In the genomic region with DNA sequence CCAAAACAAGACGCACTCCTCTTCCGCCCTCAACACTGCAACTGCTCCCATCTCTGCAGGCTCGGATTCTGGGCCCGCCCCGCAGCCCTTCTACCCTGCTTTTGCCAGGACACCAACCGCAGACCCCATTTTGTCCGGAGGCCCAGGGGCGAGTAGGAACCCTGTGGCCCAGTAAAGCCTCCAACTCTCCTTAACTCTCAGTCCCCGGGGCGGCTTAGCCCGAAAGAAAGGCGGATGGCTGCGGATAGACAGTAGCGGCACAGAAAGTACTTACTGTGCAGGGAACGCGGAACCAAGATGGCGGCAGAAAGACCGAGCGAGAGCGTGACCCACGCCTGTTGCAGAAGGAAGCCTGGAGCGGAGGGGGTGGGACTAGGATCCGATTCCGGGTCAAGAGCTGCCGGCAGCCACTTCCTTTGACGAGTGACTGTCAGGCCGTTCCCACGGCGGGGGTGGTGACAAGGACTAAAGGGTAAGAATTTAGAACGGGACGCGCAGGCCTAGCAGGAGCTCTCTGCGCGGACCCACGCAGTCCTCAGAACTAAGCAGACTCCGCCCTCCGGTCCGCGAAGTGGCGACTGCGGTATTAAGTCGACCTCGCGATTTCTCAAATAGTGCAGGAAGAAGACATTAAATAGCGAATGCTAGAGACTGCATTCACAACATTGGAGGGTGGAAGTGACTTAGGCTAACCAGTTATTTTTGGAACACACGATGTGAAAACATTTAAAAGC, we compare ENCODE assay signal across 8 cellular contexts.
DNase-seq lines count a peak whose midpoint lies in the region; ATAC-seq and TF ChIP-seq lines count a peak whose summit lies in the region.

A gene (minus strand): TSS at position 311 of the 734 bp plus-strand sequence. CDS start 778 bp downstream, outside the sequence.

- ATAC-seq in GM19035 (IDR thresholded peaks at IDR 0.05; ENCODE audit: unreplicated experiment) (peak; percentile 90), HG03354 (IDR thresholded peaks at IDR 0.05; ENCODE audit: poor library complexity, severe bottlenecking, unreplicated experiment) (peak; percentile 93)
- peak; percentile 95 to 96 for ATAC-seq in activated CD4-positive, CD25-positive, alpha-beta regulatory T cell treated with anti-CD3 and anti-CD28 coated beads, Interleukin-2, amount 50 U/mL, for 24 hours

- no peak for TF ChIP-seq CTCF in AG09319 (IDR thresholded peaks at IDR 0.05; ENCODE audit: low read depth, low read length)

- DNase-seq in AG09319 (ENCODE audit: extremely low read depth, low read depth) = peak; percentile 96
- peak; percentile 96 for DNase-seq in NCI-H446 treated with DMSO at 0.1 percent for 48 hours (lab: John Stamatoyannopoulos, UW)
- DNase-seq in cerebellar cortex (ENCODE audit: low spot score) = peak; percentile 99
- DNase-seq in islet precursor cell = peak; percentile 100
- DNase-seq in stimulated activated CD4-positive, alpha-beta T cell treated with anti-CD3 and anti-CD28 coated beads, Interleukin-12 subunit alpha, Interleukin-12 subunit beta, amount 100 ng/mL, for 48 hours (ENCODE audit: low read depth in 2 of 3, low spot score in 1 of 3) = peak; percentile 97 to 99 (median 99)

Comparison
In these comparisons a context has a peak if more than half of its experiments do, and no peak if none do; other contexts are left out.
1. Peak in every context shown above with its lines: DNase-seq and ATAC-seq.